8 cellular contexts compared by ENCODE assay signal in genomic region chr16:53434436-53435065, GRCh38. TPM values are rescaled to one million over a fixed set of nuclear protein-coding genes. Genes with fewer than 3 reads are reported as not detected.
DNase-seq lines count a peak whose midpoint lies in the region; ATAC-seq lines count a peak whose summit lies in the region.

Gene RBL2 (plus strand): TSS chr16:53434471. CDS start chr16:53434557, 86 bp downstream.

- H3K27ac Mint-ChIP-seq in activated naive CD8-positive, alpha-beta T cell treated with anti-CD3 and anti-CD28 coated beads, Interleukin-2, amount 10 ng/mL, durations not matched to agents 7 days and 5 days: peak within 1 kb of the TSS; percentile 94

- H3K4me3 Mint-ChIP-seq in activated naive CD8-positive, alpha-beta T cell treated with anti-CD3 and anti-CD28 coated beads, Interleukin-2, amount 10 ng/mL, durations not matched to agents 7 days and 5 days: peak within 1 kb of the TSS; percentile 92

- no peaks in the 10 kb centered on the region for H3K27me3 ChIP-seq in HUES6 (ENCODE audit: control insufficient read depth, insufficient read depth, low read length)

- peaks cover 22% of the 10 kb centered on the region for H3K36me3 Mint-ChIP-seq in activated naive CD8-positive, alpha-beta T cell treated with anti-CD3 and anti-CD28 coated beads, Interleukin-2, amount 10 ng/mL, durations not matched to agents 7 days and 5 days

- peaks cover 27% of the 10 kb centered on the region for H3K4me1 Mint-ChIP-seq in activated naive CD8-positive, alpha-beta T cell treated with anti-CD3 and anti-CD28 coated beads, Interleukin-2, amount 10 ng/mL, durations not matched to agents 7 days and 5 days

- peaks cover 6% of the 10 kb centered on the region for H3K9me3 Mint-ChIP-seq in activated naive CD8-positive, alpha-beta T cell treated with anti-CD3 and anti-CD28 coated beads, Interleukin-2, amount 10 ng/mL, durations not matched to agents 7 days and 5 days

- POLR2A ChIA-PET in activated naive CD8-positive, alpha-beta T cell treated with anti-CD3 and anti-CD28 coated beads, Interleukin-2, amount 10 ng/mL, durations not matched to agents 7 days and 5 days (lab: Charles Lee): interaction anchor here (1.4 to 8.8 kb wide), 6 partner anchors 10 to 111 kb away, joined by 4 to 183 read pairs (median 9); partner anchors contain the start of gene AKTIP

- H3K27ac ChIP-seq in HUES6 (ENCODE audit: low read depth, low read length): peak within 1 kb of the TSS; percentile 85

- no peaks in the 10 kb centered on the region for H3K9me3 ChIP-seq in HUES6 (ENCODE audit: control insufficient read depth, insufficient read depth, low read depth, low read length)

- intact Hi-C loops in Right ventricle myocardium superior (cut with DNase I): no loop called here
- intact Hi-C loops in posterior vena cava (cut with DNase I): no loop called here

- H3K4me3 ChIP-seq in HUES6 (ENCODE audit: low read depth, low read length): peak within 1 kb of the TSS; percentile 99

- H3K36me3 ChIP-seq in HUES6 (ENCODE audit: control insufficient read depth, insufficient read depth, low read length): no peaks in the 10 kb centered on the region

- H3K4me1 ChIP-seq in HUES6 (ENCODE audit: control insufficient read depth, insufficient read depth, low read length): no peaks in the 10 kb centered on the region

- DNase-seq in EH (ENCODE audit: low read depth) (peak; percentile 54), SKM-1 (lab: John Stamatoyannopoulos, UW; ENCODE audit: unreplicated experiment) (peak; percentile 24), Right ventricle myocardium superior (peak; percentile 91), posterior vena cava (ENCODE audit: low spot score) (peak; percentile 96), ureter (ENCODE audit: low spot score) (peak; percentile 90)
- DNase-seq in activated naive CD8-positive, alpha-beta T cell treated with anti-CD3 and anti-CD28 coated beads, Interleukin-2, amount 10 ng/mL, durations not matched to agents 7 days and 5 days: peak; percentile 88

- ATAC-seq in GM21515 (IDR thresholded peaks at IDR 0.05; ENCODE audit: unreplicated experiment) (peak; percentile 77), Right ventricle myocardium superior (ENCODE audit: poor library complexity) (peak; percentile 98)
- peak; percentile 84 for ATAC-seq in activated naive CD8-positive, alpha-beta T cell treated with anti-CD3 and anti-CD28 coated beads, Interleukin-2, amount 10 ng/mL, durations not matched to agents 7 days and 5 days (ENCODE audit: low read depth)

- no peaks in the 10 kb centered on the region for H3K27me3 Mint-ChIP-seq in activated naive CD8-positive, alpha-beta T cell treated with anti-CD3 and anti-CD28 coated beads, Interleukin-2, amount 10 ng/mL, durations not matched to agents 7 days and 5 days

- peak within 1 kb of the TSS; percentile 95 for H3K9ac ChIP-seq in HUES6 (ENCODE audit: low read length)

RNA-seq across cellular contexts. Expression of gene RBL2, which starts in this region (rescaled TPM):
- 100 to 1,000 TPM; 248 to 263 TPM for total RNA-seq in activated naive CD8-positive, alpha-beta T cell treated with anti-CD3 and anti-CD28 coated beads, Interleukin-2, amount 10 ng/mL, durations not matched to agents 7 days and 5 days
- total RNA-seq in Right ventricle myocardium superior (33.1 TPM), posterior vena cava (10 to 100 TPM; 52.7 to 54.9 TPM), ureter (74.9 TPM)

Comparison
In these comparisons a context has a peak if more than half of its experiments do, and no peak if none do; other contexts are left out.
1. Peak in every context shown above with its lines: DNase-seq, ATAC-seq, H3K4me3 ChIP-seq and H3K27ac ChIP-seq.
2. DNase-seq: peak in every context shown above with its lines; median percentile 96 in posterior vena cava; 91 in Right ventricle myocardium superior; 90 in ureter; 88 in activated naive CD8-positive, alpha-beta T cell treated with anti-CD3 and anti-CD28 coated beads, Interleukin-2, amount 10 ng/mL, durations not matched to agents 7 days and 5 days; 54 in EH; 24 in SKM-1.